8 cellular contexts compared by ENCODE assay signal in the genomic region with DNA sequence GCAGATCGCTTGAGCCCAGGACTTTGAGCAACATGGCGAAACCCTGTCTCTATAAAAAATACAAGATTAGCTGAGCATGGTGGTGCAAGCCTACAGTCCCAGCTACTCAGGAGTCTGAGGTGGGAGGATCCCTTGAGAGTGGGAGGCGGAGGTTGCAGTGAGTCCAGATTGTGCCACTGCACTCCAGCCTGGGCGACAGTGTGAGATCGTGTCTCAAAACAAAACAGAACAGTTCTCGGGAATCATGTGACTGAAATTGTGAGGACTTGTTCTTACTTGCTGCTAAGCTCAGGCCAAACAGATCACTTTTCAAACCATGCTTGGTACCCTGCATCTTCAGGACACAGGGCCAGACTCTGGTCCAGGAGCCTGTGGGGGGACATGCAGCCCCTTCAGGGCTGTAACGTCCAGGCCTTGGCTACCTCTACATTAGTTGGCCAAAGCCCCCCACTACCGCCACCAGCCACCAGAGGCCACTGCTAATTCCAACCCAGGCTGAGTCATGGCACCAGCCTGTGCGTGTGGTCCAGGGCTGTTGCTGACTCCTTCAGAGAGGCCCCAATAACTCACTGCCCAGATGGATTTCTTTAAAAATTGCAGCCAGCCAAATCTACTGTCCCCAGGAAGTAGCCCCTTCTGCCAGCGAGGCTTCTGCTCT. TPM values are rescaled to one million over a fixed set of nuclear protein-coding genes. Genes with fewer than 3 reads are reported as not detected.
DNase-seq lines count a peak whose midpoint lies in the region; ATAC-seq and TF ChIP-seq lines count a peak whose summit lies in the region.

No MANE protein-coding gene starts in this region.

- no peak overlapping the region for H3K4me3 Mint-ChIP-seq in osteocyte (ENCODE audit: unreplicated experiment)

- H3K36me3 ChIP-seq in IMR-90 (ENCODE audit: control insufficient read depth, insufficient read depth, low read length), result no peaks in the 10 kb centered on the region

- H2BK20ac ChIP-seq in IMR-90 (ENCODE audit: low read depth, low read length), result no peak overlapping the region

- TF ChIP-seq POLR2A in IMR-90 (IDR thresholded peaks at IDR 0.05; ENCODE audit: low read depth, low read length), result no peak

- H3K4me1 Mint-ChIP-seq in osteocyte (ENCODE audit: unreplicated experiment), result peaks cover 4% of the 10 kb centered on the region

- H3K23ac ChIP-seq in IMR-90 (ENCODE audit: low read depth, low read length), result no peak overlapping the region

- no TSS peak for BruUV-seq in IMR-90 (replicated peaks; lab: Mats Ljungman, UMichigan)

- in situ Hi-C loops in IMR-90 (cut with MboI; ENCODE audit: low sequenced_read_pairs), result no loop called here

- H4K8ac ChIP-seq in IMR-90 (ENCODE audit: low read depth in 2 of 2, low read length in 2 of 2), result no peak overlapping the region

- H3K27me3 Mint-ChIP-seq in osteocyte (ENCODE audit: unreplicated experiment), result peaks cover 21% of the 10 kb centered on the region

- no peaks in the 10 kb centered on the region for H3K79me1 ChIP-seq in IMR-90 (ENCODE audit: low read depth in 1 of 2, low read length in 2 of 2)

- H2BK5ac ChIP-seq in IMR-90 (ENCODE audit: low read depth, low read length, poor library complexity, severe bottlenecking), result no peak overlapping the region

- no peak overlapping the region for H3K18ac ChIP-seq in IMR-90 (ENCODE audit: low read depth, low read length)

- WGBS in IMR-90 (ENCODE audit: extremely low coverage in 2 of 2, insufficient read length in 1 of 2), 2 experiments, result 52% methylated on average over 2 of the region's 10 CpGs; no CpG with 5 or more reads in 1 of the 2 experiments

- peaks cover 50% of the 10 kb centered on the region for H3K27me3 ChIP-seq in IMR-90 (ENCODE audit: control insufficient read depth, insufficient read depth, low read length)

- H2BK15ac ChIP-seq in IMR-90 (ENCODE audit: low read depth, low read length), result no peak overlapping the region

- TF ChIP-seq RAD21 in IMR-90 (IDR thresholded peaks at IDR 0.05; ENCODE audit: low read length), result peak; percentile 54

- no peak overlapping the region for H3K4me2 ChIP-seq in IMR-90 (ENCODE audit: low read depth, low read length)

- H3K27ac Mint-ChIP-seq in osteocyte (ENCODE audit: unreplicated experiment), result no peak overlapping the region

- dilution Hi-C loops in IMR-90 (cut with HindIII; ENCODE audit: low sequenced_read_pairs, unreplicated experiment), result no loop called here

- TF ChIP-seq CTCF in GM10248 (IDR thresholded peaks at IDR 0.05; ENCODE audit: control extremely low read depth, extremely low read depth, low read depth, missing control alignments), result peak; percentile 50
- peak; percentile 75 for TF ChIP-seq CTCF in IMR-90 (conservative IDR thresholded peaks at IDR 0.05; ENCODE audit: low read depth, low read length)
- TF ChIP-seq CTCF in epithelial cell of esophagus (IDR thresholded peaks at IDR 0.05; ENCODE audit: insufficient read depth, low read depth, low read length, missing control alignments), result peak; percentile 74
- peak; percentile 61 for TF ChIP-seq CTCF in osteocyte (IDR thresholded peaks at IDR 0.05)

- ATAC-seq in IMR-90 (ENCODE audit: low read depth) (peak; percentile 99), HG03442 (IDR thresholded peaks at IDR 0.05; ENCODE audit: unreplicated experiment) (no peak)
- ATAC-seq in activated CD4-positive, CD25-positive, alpha-beta regulatory T cell treated with anti-CD3 and anti-CD28 coated beads, Interleukin-2, amount 50 U/mL, for 24 hours, result peak; percentile 59 to 61

- no peak overlapping the region for H3K14ac ChIP-seq in IMR-90 (replicated peaks; ENCODE audit: low read depth, low read length)

- H4K5ac ChIP-seq in IMR-90 (ENCODE audit: low read depth, low read length), result no peak overlapping the region

- CTCF ChIA-PET in GM10248 (lab: Yijun Ruan, JAX) (interaction anchor here (0.7 to 2.0 kb wide), 7 partner anchors 16 to 107 kb away, joined by 3 to 8 read pairs (median 4); no protein-coding TSS in a partner anchor), IMR-90 (lab: Yijun Ruan, JAX) (no interaction called here)

- no peak overlapping the region for H2BK120ac ChIP-seq in IMR-90 (ENCODE audit: low read depth, low read length)

- H3K9me3 Mint-ChIP-seq in osteocyte (ENCODE audit: unreplicated experiment), result no peaks in the 10 kb centered on the region

- H3K36me3 Mint-ChIP-seq in osteocyte (ENCODE audit: unreplicated experiment), result no peaks in the 10 kb centered on the region

- H2AK9ac ChIP-seq in IMR-90 (replicated peaks; ENCODE audit: low read depth, low read length, poor library complexity), result no peak overlapping the region

- POLR2A ChIA-PET in GM10248 (lab: Yijun Ruan, JAX) (interaction anchor here (0.6 kb wide), 1 partner anchor 12 kb away, joined by 3 read pairs; no protein-coding TSS in a partner anchor), IMR-90 (lab: Charles Lee; ENCODE audit: unreplicated experiment) (no interaction called here)

- no peak overlapping the region for H3K27ac ChIP-seq in IMR-90 (ENCODE audit: insufficient read depth, low read length)

- H3K4ac ChIP-seq in IMR-90 (ENCODE audit: low read depth, low read length), result no peak overlapping the region

- H2AFZ ChIP-seq in IMR-90 (replicated peaks; ENCODE audit: low read length, poor library complexity), result peak overlapping the region; percentile 65

- no peak overlapping the region for H3K4me3 ChIP-seq in IMR-90 (ENCODE audit: insufficient read depth, low read depth, low read length)
- no peak overlapping the region for H3K4me3 ChIP-seq in epithelial cell of esophagus (ENCODE audit: low read length)

- no peak overlapping the region for H2AK5ac ChIP-seq in IMR-90 (ENCODE audit: low read depth, low read length)

- no peaks in the 10 kb centered on the region for H3K9me3 ChIP-seq in IMR-90 (ENCODE audit: control insufficient read depth, insufficient read depth, low read length)

- H3K56ac ChIP-seq in IMR-90 (ENCODE audit: extremely low read depth, insufficient read depth, low read length), result no peak overlapping the region

- DNase-seq in GM10248 (ENCODE audit: extremely low spot score) (peak; percentile 57), IMR-90 (peak; percentile 69), epithelial cell of esophagus (ENCODE audit: low read depth) (peak; percentile 67), osteocyte (ENCODE audit: extremely low spot score, unreplicated experiment) (no peak), DMS153 (lab: John Stamatoyannopoulos, UW) (no peak), C1 segment of cervical spinal cord (lab: John Stamatoyannopoulos, UW) (no peak)

- no peak overlapping the region for H4K91ac ChIP-seq in IMR-90 (ENCODE audit: insufficient read depth, low read depth, low read length)

- no peaks in the 10 kb centered on the region; the same call in 1 of the 2 replicates for H3K4me1 ChIP-seq in IMR-90 (ENCODE audit: control insufficient read depth, insufficient read depth, low read length)

- no peak overlapping the region for H3K9ac ChIP-seq in IMR-90 (ENCODE audit: low read depth, low read length)

- no peaks in the 10 kb centered on the region for H3K9me1 ChIP-seq in IMR-90 (ENCODE audit: insufficient read depth, low read length)

- intact Hi-C loops in IMR-90 (cut with micrococcal nuclease), result no loop called here

- H4K20me1 ChIP-seq in IMR-90 (ENCODE audit: insufficient read depth, low read length), result no peaks in the 10 kb centered on the region

TF ChIP-seq in IMR-90, 13 proteins besides CTCF, POLR2A, EP300 and RAD21 (continues in another document):
- TF ChIP-seq MXI1 (IDR thresholded peaks at IDR 0.05; ENCODE audit: borderline replicate concordance, low read depth, low read length) (no peak), RFX5 (IDR thresholded peaks at IDR 0.05; ENCODE audit: low read depth, low read length) (no peak), CHD1 (IDR thresholded peaks at IDR 0.05; ENCODE audit: low read depth, low read length) (no peak), FOS (IDR thresholded peaks at IDR 0.05; ENCODE audit: low read depth, low read length) (peak; percentile 56; the same call in 1 of the 2 replicates), MAFK (IDR thresholded peaks at IDR 0.05; ENCODE audit: low read depth, low read length) (no peak), BHLHE40 (IDR thresholded peaks at IDR 0.05; ENCODE audit: low read depth, low read length) (0 out of 2 replicates have a peak, but pooled peaks have one; percentile 41), ELK1 (IDR thresholded peaks at IDR 0.05; ENCODE audit: borderline replicate concordance, low read depth, low read length) (no peak), SMC3 (IDR thresholded peaks at IDR 0.05; ENCODE audit: low read depth, low read length) (peak; percentile 57), MAZ (IDR thresholded peaks at IDR 0.05; ENCODE audit: borderline replicate concordance, low read depth, low read length) (0 out of 2 replicates have a peak, but pooled peaks have one; percentile 28), NFE2L2 (IDR thresholded peaks at IDR 0.05; ENCODE audit: low read depth, low read length) (0 out of 2 replicates have a peak, but pooled peaks have one; percentile 37), RCOR1 (IDR thresholded peaks at IDR 0.05; ENCODE audit: insufficient replicate concordance, low read length) (no peak)

RNA-seq across cellular contexts. Expression of gene SYNDIG1L, which starts 33.4 kb away (rescaled TPM):
- total RNA-seq in IMR-90 (2012; rRNA removed) (not detected in 2 replicates), osteocyte (0.26 TPM in 1 of 2 replicates, not detected in the other)
- not detected in 2 replicates for polyA plus RNA-seq in IMR-90 (2012; rRNA removed)
- polyA plus RNA-seq in IMR-90 (2012; cell fraction: cytosol; rRNA removed), result not detected in 2 replicates
- 0.02 TPM in 1 of 2 replicates, not detected in the other for polyA plus RNA-seq in IMR-90 (2012; cell fraction: nucleus; rRNA removed; ENCODE audit: low replicate concordance)

RNA-seq across cellular contexts. Expression of gene NPC2, which starts 33.7 kb away (rescaled TPM):
- total RNA-seq in IMR-90 (2012; rRNA removed) (123 and 210 TPM in 2 replicates), osteocyte (524 and 529 TPM in 2 replicates)
- 272 and 273 TPM in 2 replicates for polyA plus RNA-seq in IMR-90 (2012; rRNA removed)
- 197 and 369 TPM in 2 replicates for polyA plus RNA-seq in IMR-90 (2012; cell fraction: cytosol; rRNA removed)
- polyA plus RNA-seq in IMR-90 (2012; cell fraction: nucleus; rRNA removed; ENCODE audit: low replicate concordance), result 66.2 and 72.0 TPM in 2 replicates

RNA-seq across cellular contexts. Expression of gene ISCA2, which starts 34.1 kb away (rescaled TPM):
- total RNA-seq in IMR-90 (2012; rRNA removed) (5.4 and 9.2 TPM in 2 replicates), osteocyte (22.4 and 26.3 TPM in 2 replicates)
- polyA plus RNA-seq in IMR-90 (2012; rRNA removed), result 25.7 and 25.8 TPM in 2 replicates
- 2.7 and 5.1 TPM in 2 replicates for polyA plus RNA-seq in IMR-90 (2012; cell fraction: cytosol; rRNA removed)
- polyA plus RNA-seq in IMR-90 (2012; cell fraction: nucleus; rRNA removed; ENCODE audit: low replicate concordance), result 1.3 and 5.5 TPM in 2 replicates

Comparison
In these comparisons a context has a peak if more than half of its experiments do, and no peak if none do; other contexts are left out.
1. DNase-seq: peak in GM10248 (single experiment), IMR-90 (single experiment) and epithelial cell of esophagus (single experiment); none in osteocyte (single experiment), DMS153 (single experiment) and C1 segment of cervical spinal cord (0 of 14).
2. Peak in every context shown above with its lines, with median percentiles within 50 percentile points of each other: CTCF ChIP-seq.